ENCODE assay signal across 8 cellular contexts in the genomic region with DNA sequence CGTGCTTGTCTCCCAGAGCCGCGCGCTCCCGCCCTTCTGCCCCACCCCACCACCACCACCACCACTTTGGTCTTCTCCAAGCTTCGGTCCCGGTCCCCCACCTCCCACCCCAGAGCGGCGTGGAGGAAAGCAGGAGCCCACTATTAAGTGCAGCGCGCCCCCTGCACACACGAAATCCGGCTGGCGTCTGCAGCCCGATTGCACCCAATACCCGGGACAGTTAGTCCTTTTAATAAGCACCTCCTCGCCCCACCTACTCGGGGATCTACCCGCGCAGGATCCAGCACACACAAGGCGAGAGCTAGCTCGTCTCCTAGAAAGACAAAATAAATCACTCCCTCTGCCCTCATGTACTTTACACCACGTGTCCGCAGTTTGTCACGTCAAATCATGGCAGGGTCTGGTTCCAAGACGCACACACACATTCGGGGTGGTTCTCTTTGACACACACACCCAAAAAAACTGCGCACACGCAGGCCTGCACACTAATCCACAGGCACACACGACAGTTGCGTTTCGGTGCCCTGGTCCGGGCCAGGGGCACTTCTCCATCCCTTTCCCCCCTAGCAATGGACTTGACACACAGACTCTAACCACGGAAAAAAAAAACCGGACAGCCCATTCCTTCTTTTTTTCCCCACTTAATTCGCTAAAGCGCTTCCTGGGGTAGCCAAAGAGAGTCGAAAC. TPM values are rescaled to one million over a fixed set of nuclear protein-coding genes. Genes with fewer than 3 reads are reported as not detected.
A peak's percentile ranks its signal among the peaks of the same experiment; 100 is the strongest.
DNase-seq lines count a peak whose midpoint lies in the region; ATAC-seq and TF ChIP-seq lines count a peak whose summit lies in the region.

No MANE protein-coding gene starts in this region.

- peak overlapping the region; percentile 98 for H3K4me2 ChIP-seq in neural cell (ENCODE audit: low read length)

- peak overlapping the region; percentile 55 for H3K9ac ChIP-seq in neural cell (ENCODE audit: low read length)

- H3K9me3 Mint-ChIP-seq in type B pancreatic cell: no peaks in the 10 kb centered on the region

- peak overlapping the region; percentile 93 for H3K4me3 Mint-ChIP-seq in type B pancreatic cell

- H3K4me1 Mint-ChIP-seq in type B pancreatic cell (ENCODE audit: unreplicated experiment): peaks cover 15% of the 10 kb centered on the region

- H3K27ac ChIP-seq in ACC112 (ENCODE audit: low read depth, low read length) (no peak overlapping the region), neural cell (ENCODE audit: low read length) (no peak overlapping the region)

- peak overlapping the region; percentile 83 for H3K27ac Mint-ChIP-seq in type B pancreatic cell

- H3K27me3 Mint-ChIP-seq in type B pancreatic cell: peaks cover 92% of the 10 kb centered on the region

- ATAC-seq in GM19023 (IDR thresholded peaks at IDR 0.05; ENCODE audit: unreplicated experiment) (peak; percentile 30), HG03521 (IDR thresholded peaks at IDR 0.05; ENCODE audit: unreplicated experiment) (peak; percentile 29)

- no peak for TF ChIP-seq RAD21 in neural cell (conservative IDR thresholded peaks at IDR 0.05)

- H3K79me2 ChIP-seq in ACC112 (ENCODE audit: control insufficient read depth, insufficient read depth, low read length, unreplicated experiment): no peaks in the 10 kb centered on the region
- no peaks in the 10 kb centered on the region for H3K79me2 ChIP-seq in neural cell (replicated peaks; ENCODE audit: insufficient read depth, low read length)

- H2AFZ ChIP-seq in ACC112 (ENCODE audit: low read length, unreplicated experiment) (peak overlapping the region; percentile 4), neural cell (ENCODE audit: low read depth, low read length) (peak overlapping the region; percentile 13)

- H3K4me3 ChIP-seq in ACC112 (ENCODE audit: low read depth, low read length) (peak overlapping the region; percentile 81), epithelial cell of esophagus (ENCODE audit: low read length) (peak overlapping the region; percentile 24), neural cell (ENCODE audit: low read length) (peak overlapping the region; percentile 87)

- H3K9me2 ChIP-seq in neural cell (ENCODE audit: insufficient read depth, low read length): no peaks in the 10 kb centered on the region

- no peak for TF ChIP-seq EP300 in neural cell (conservative IDR thresholded peaks at IDR 0.05; ENCODE audit: poor library complexity, severe bottlenecking)

- H4K20me1 ChIP-seq in neural cell (ENCODE audit: insufficient read depth): no peaks in the 10 kb centered on the region

- peaks cover 7% of the 10 kb centered on the region for H3K36me3 Mint-ChIP-seq in type B pancreatic cell

- no peaks in the 10 kb centered on the region for H3K36me3 ChIP-seq in ACC112 (ENCODE audit: insufficient read depth, low read length)
- H3K36me3 ChIP-seq in neural cell (ENCODE audit: insufficient read depth, low read length): no peaks in the 10 kb centered on the region

- no peaks in the 10 kb centered on the region for H3K9me3 ChIP-seq in neural cell (ENCODE audit: low read length)

- DNase-seq in activated CD4-positive, alpha-beta T cell treated with anti-CD3 and anti-CD28 coated beads, Interleukin-2, amount 50 U/mL, for 4 hours: peak; percentile 49 to 57
- DNase-seq in epithelial cell of esophagus (ENCODE audit: low read depth) (no peak), type B pancreatic cell (ENCODE audit: extremely low spot score, unreplicated experiment) (no peak), NCI-H2227 (lab: John Stamatoyannopoulos, UW; ENCODE audit: unreplicated experiment) (no peak)

- TF ChIP-seq CTCF in epithelial cell of esophagus (IDR thresholded peaks at IDR 0.05; ENCODE audit: insufficient read depth, low read depth, low read length, missing control alignments) (no peak), neural cell (IDR thresholded peaks at IDR 0.05; ENCODE audit: poor library complexity, severe bottlenecking) (no peak), type B pancreatic cell (conservative IDR thresholded peaks at IDR 0.05) (no peak)

- H3F3A ChIP-seq in neural cell (ENCODE audit: insufficient read depth, low read length, poor library complexity, severe bottlenecking): no peaks in the 10 kb centered on the region

- peaks cover 69% of the 10 kb centered on the region for H3K27me3 ChIP-seq in ACC112 (ENCODE audit: insufficient read depth, low read length)
- peaks cover 77% of the 10 kb centered on the region for H3K27me3 ChIP-seq in neural cell (ENCODE audit: insufficient read depth, low read depth, low read length)

- no peaks in the 10 kb centered on the region for H3K4me1 ChIP-seq in ACC112 (ENCODE audit: control insufficient read depth, insufficient read depth, low read length, unreplicated experiment)

TF ChIP-seq in neural cell, 6 proteins besides CTCF, POLR2A, EP300 and RAD21:
- no peak for TF ChIP-seq TAF1 (IDR thresholded peaks at IDR 0.05; ENCODE audit: low read depth)
- no peak for TF ChIP-seq EZH2 (IDR thresholded peaks at IDR 0.05; ENCODE audit: borderline replicate concordance, insufficient read depth, low read length, poor library complexity, severe bottlenecking)

RNA-seq across cellular contexts. Expression of a gene that starts 1.6 kb away (rescaled TPM):
- 0.62 and 1.3 TPM in 2 replicates for polyA plus RNA-seq in neural cell
- polyA minus RNA-seq in neural cell: 3.7 and 5.2 TPM in 2 replicates
- total RNA-seq in type B pancreatic cell (ENCODE audit: low replicate concordance): 5.4 and 7.2 TPM in 2 replicates

Comparison
In these comparisons a context has a peak if more than half of its experiments do, and no peak if none do; other contexts are left out.
1. H3K4me3 ChIP-seq: peak in every context shown above with its lines; median percentile 87 in neural cell; 81 in ACC112; 24 in epithelial cell of esophagus.
2. DNase-seq: peak in activated CD4-positive, alpha-beta T cell treated with anti-CD3 and anti-CD28 coated beads, Interleukin-2, amount 50 U/mL, for 4 hours (2 of 2); none in epithelial cell of esophagus (single experiment), type B pancreatic cell (single experiment) and NCI-H2227 (single experiment).